In genomic region chr3:53168175-53168923, GRCh38 we compare ENCODE assay signal across 9 cellular contexts. TPM values are rescaled to one million over a fixed set of nuclear protein-coding genes. Genes with fewer than 3 reads are reported as not detected.
DNase-seq lines count a peak whose midpoint lies in the region; ATAC-seq and TF ChIP-seq lines count a peak whose summit lies in the region.
"Had no signal": no experiment of that assay in that cellular context is flagged by ENCODE, and none has a peak within 500 bp of the region (broad histone marks: within the 10 kb centered on the region; RNA-seq: fewer than 3 reads in every experiment).

No MANE protein-coding gene starts in this region.

- intact Hi-C loops in left lung (cut with DNase I), result no loop called here
- intact Hi-C loops in stomach (cut with DNase I; ENCODE audit: low total_unique reads), result no loop called here
- intact Hi-C loops in posterior vena cava (cut with DNase I), result no loop called here

- H3K36me3 ChIP-seq in H7 (replicated peaks; ENCODE audit: control insufficient read depth, insufficient read depth, low read length), result peaks cover 3% of the 10 kb centered on the region; the same call in 1 of the 2 replicates
- H3K36me3 ChIP-seq in left lung, result peaks cover 0 to 23% of the 10 kb centered on the region in 2 donors
- H3K36me3 ChIP-seq in stomach, result peaks cover under 1 to 24% (median 15%) of the 10 kb centered on the region in 4 donors

- H3K27me3 ChIP-seq in H7 (ENCODE audit: control insufficient read depth, insufficient read depth, low read length), result no peaks in the 10 kb centered on the region
- H3K27me3 ChIP-seq in left lung, result no peaks in the 10 kb centered on the region
- H3K27me3 ChIP-seq in stomach, result no peaks in the 10 kb centered on the region
- H3K27me3 ChIP-seq: hepatocyte had no signal

- H3K9me3 Mint-ChIP-seq in WTC11, result no peaks in the 10 kb centered on the region

- H3K4me3 Mint-ChIP-seq in WTC11, result no peak overlapping the region

- no peak for TF ChIP-seq CTCF in WTC11 (IDR thresholded peaks at IDR 0.05)
- TF ChIP-seq CTCF in left lung (IDR thresholded peaks at IDR 0.05), result no peak
- no peak for TF ChIP-seq CTCF in stomach (IDR thresholded peaks at IDR 0.05)

- H3K4me3 ChIP-seq in H7 (ENCODE audit: insufficient read depth, low read depth, low read length) (no peak overlapping the region), left lung (peak overlapping the region in 1 of 2 donors; percentile 45), stomach (peak overlapping the region in 2 of 4 donors; percentile 13 to 31)
- H3K4me3 ChIP-seq: hepatocyte had no signal

- H3K4me1 ChIP-seq in left lung, result peaks cover 22 to 97% of the 10 kb centered on the region in 2 donors
- H3K4me1 ChIP-seq in stomach, result peaks cover 70 to 99% (median 93%) of the 10 kb centered on the region in 4 donors

- no peak for TF ChIP-seq EP300 in stomach (IDR thresholded peaks at IDR 0.05)

- H3K36me3 Mint-ChIP-seq in WTC11, result no peaks in the 10 kb centered on the region

- H3K27ac ChIP-seq in left lung (peak overlapping the region; percentile 53 to 95), stomach (peak overlapping the region in 4 of 5 donors; percentile 21 to 77 (median 66))

- CTCF ChIA-PET in WTC11 (lab: Charles Lee), result interaction anchor here (0.7 to 3.8 kb wide), 8 partner anchors 8 to 58 kb away, joined by 3 to 22 read pairs (median 9); partner anchors contain the start of gene PRKCD

- H3K4me1 Mint-ChIP-seq in WTC11, result peaks cover 50% of the 10 kb centered on the region

- H3K27ac Mint-ChIP-seq in WTC11, result peak overlapping the region; percentile 75

- POLR2A ChIA-PET in WTC11 (lab: Charles Lee), result no interaction called here

- WGBS in stomach, 5 donors, result 65 to 81% (median 73%) methylated on average over 15 of the region's 15 CpGs

- H3K9me3 ChIP-seq in left lung, result no peaks in the 10 kb centered on the region
- no peaks in the 10 kb centered on the region for H3K9me3 ChIP-seq in stomach

- peak; percentile 82 for DNase-seq in H7
- DNase-seq in WTC11 (ENCODE audit: low spot score), result peak; percentile 29
- peak; percentile 67 to 81 for DNase-seq in left lung
- DNase-seq in stomach, result no peak
- DNase-seq in posterior vena cava (ENCODE audit: low spot score), result no peak
- DNase-seq in erythroblast (lab: John Stamatoyannopoulos, UW), result no peak
- DNase-seq: NCI-H1436 treated with DMSO at 0.1 percent for 48 hours had no signal

- no peaks in the 10 kb centered on the region for H3K27me3 Mint-ChIP-seq in WTC11 (ENCODE audit: low read depth)

- TF ChIP-seq POLR2A in stomach (IDR thresholded peaks at IDR 0.05), result no peak
- TF ChIP-seq POLR2A in erythroblast (IDR thresholded peaks at IDR 0.05; ENCODE audit: low read length), result no peak

- ATAC-seq in WTC11, result no peak
- ATAC-seq in left lung, result peak; percentile 20
- no peak for ATAC-seq in HG02973 (IDR thresholded peaks at IDR 0.05; ENCODE audit: unreplicated experiment)

TF ChIP-seq in WTC11, 78 proteins besides CTCF, POLR2A, EP300 and RAD21:
- TF ChIP-seq TEAD4 (CRISPR knock-in tag; IDR thresholded peaks at IDR 0.05) (no peak), ZNF121 (CRISPR knock-in tag; IDR thresholded peaks at IDR 0.05) (0 out of 2 replicates have a peak, but pooled peaks have one; percentile 20)

RNA-seq across cellular contexts. Expression of gene PRKCD, which starts 7.3 kb away (rescaled TPM):
- total RNA-seq in H7 (2014; rRNA removed; shearing (Covaris generic)), result 2.9 and 3.1 TPM in 2 replicates
- 16.7 to 19.2 TPM (median 18.0 TPM) in 3 replicates for total RNA-seq in WTC11 (2021)
- total RNA-seq in left lung, result 10 to 100 TPM; 73.2 to 73.7 TPM
- total RNA-seq in stomach, result 100 to 1,000 TPM in 1 of 5 donors, 10 to 100 TPM in 4; 15.6 to 117 (median 37.9) TPM
- polyA plus RNA-seq in stomach, result 10 to 100 TPM; 20.5 to 56.1 (median 36.4) TPM
- total RNA-seq in posterior vena cava, result 10 to 100 TPM; 34.1 to 36.3 TPM

RNA-seq across cellular contexts. Expression of gene RFT1, which starts 38.1 kb away (rescaled TPM):
- total RNA-seq in H7 (2014; rRNA removed; shearing (Covaris generic)), result 9.5 and 10.4 TPM in 2 replicates
- 26.3 to 28.0 TPM (median 27.1 TPM) in 3 replicates for total RNA-seq in WTC11 (2021)
- total RNA-seq in left lung, result 10 to 100 TPM; 24.3 to 28.0 TPM
- 10 to 100 TPM in 2 of 5 donors, 1 to 10 TPM in 2, not detected in 1; 7.0 to 16.8 (median 12.1) TPM for total RNA-seq in stomach
- 1 to 10 TPM; 3.3 to 7.9 (median 3.7) TPM for polyA plus RNA-seq in stomach
- total RNA-seq in posterior vena cava, result 10 to 100 TPM; 13.6 to 15.7 TPM

Comparison
In these comparisons a context has a peak if more than half of its experiments do, and no peak if none do; other contexts are left out.
1. DNase-seq: peak in H7 (single experiment), WTC11 (single experiment) and left lung (2 of 2); none in stomach (single experiment), posterior vena cava (single experiment) and erythroblast (0 of 2).